In the genomic region with DNA sequence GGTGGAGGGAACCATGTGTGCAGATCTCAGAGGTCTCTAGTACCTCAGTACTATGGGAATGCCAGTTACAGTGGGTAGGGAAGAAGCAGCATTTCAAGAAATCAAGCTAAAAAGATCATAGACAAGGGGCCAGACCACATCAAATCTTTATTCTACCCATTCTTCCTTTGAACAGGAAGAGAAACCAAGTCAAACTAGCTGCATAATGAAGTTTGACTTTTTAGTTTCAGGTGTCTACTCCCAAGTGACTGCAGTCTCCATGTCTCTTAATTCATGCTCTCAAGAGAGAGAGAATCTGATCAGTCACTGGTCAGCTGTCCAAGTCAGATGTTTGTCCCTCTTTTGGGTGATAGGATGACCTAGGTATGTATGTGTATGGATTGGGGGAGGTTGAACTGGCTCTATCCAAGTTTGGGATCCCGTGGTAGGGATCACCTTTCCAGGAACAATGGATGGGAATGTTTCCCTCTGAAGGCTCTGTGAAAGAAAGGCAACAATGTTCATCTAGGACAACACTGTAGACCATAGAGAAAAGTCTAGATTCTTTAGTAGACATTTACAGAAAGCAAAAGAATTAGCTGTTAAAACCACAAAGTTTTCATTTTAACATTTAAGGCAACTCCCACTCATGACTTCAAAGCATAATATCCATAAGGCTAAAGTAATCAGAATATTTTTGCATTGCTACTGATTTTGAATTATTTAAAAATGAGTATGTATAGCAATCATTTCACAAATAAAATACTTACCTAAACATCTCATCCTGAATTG, we compare ENCODE assay signal across 29 cellular contexts. TPM values are rescaled to one million over a fixed set of nuclear protein-coding genes. Genes with fewer than 3 reads are reported as not detected.
DNase-seq lines count a peak whose midpoint lies in the region; ATAC-seq, FAIRE-seq and TF ChIP-seq lines count a peak whose summit lies in the region.
"Had no signal": no experiment of that assay in that cellular context is flagged by ENCODE, and none has a peak within 500 bp of the region (broad histone marks: within the 10 kb centered on the region; RNA-seq: fewer than 3 reads in every experiment).

No MANE protein-coding gene starts in this region.

- H3K27me3 Mint-ChIP-seq in CD4-positive, alpha-beta T cell, result no peaks in the 10 kb centered on the region

- no peak overlapping the region for H3K4me2 ChIP-seq in osteoblast (ENCODE audit: insufficient read depth, low read length)
- H3K4me2 ChIP-seq: BLaER1 had no signal

- no peaks in the 10 kb centered on the region for H4K20me1 ChIP-seq in osteoblast (ENCODE audit: insufficient read depth, low read length)
- H4K20me1 ChIP-seq: BLaER1 had no signal

- no peaks in the 10 kb centered on the region for H3K9me3 ChIP-seq in CD4-positive, alpha-beta T cell (ENCODE audit: control insufficient read depth, low read length)
- no peaks in the 10 kb centered on the region for H3K9me3 ChIP-seq in osteoblast (ENCODE audit: low read depth, low read length)
- H3K9me3 ChIP-seq: BLaER1, breast epithelium, right atrium auricular region, thoracic aorta had no signal

- H3K79me2 ChIP-seq in osteoblast (ENCODE audit: insufficient read depth, low read length), result no peaks in the 10 kb centered on the region

- H2AFZ ChIP-seq in osteoblast (ENCODE audit: low read length), result no peak overlapping the region

- H3K4me3 Mint-ChIP-seq in CD4-positive, alpha-beta T cell, result no peak overlapping the region
- H3K4me3 Mint-ChIP-seq: activated CD4-positive, alpha-beta T cell treated with anti-CD3 and anti-CD28 coated beads, Interleukin-2, amount 10 ng/mL, durations not matched to agents 7 days and 5 days; T-cell had no signal

- POLR2A ChIA-PET in CD4-positive, alpha-beta T cell (lab: Charles Lee), result no interaction called here

- intact Hi-C loops in CD4-positive, alpha-beta T cell (cut with DNase I, micrococcal nuclease), result no loop called here

- CTCF ChIA-PET in CD4-positive, alpha-beta T cell (lab: Charles Lee), result interaction anchor here (1.6 kb wide), 1 partner anchor 365 kb away, joined by 4 read pairs; no protein-coding TSS in a partner anchor

- H3K27ac ChIP-seq in CD4-positive, alpha-beta T cell (ENCODE audit: low read depth, low read length), result no peak overlapping the region
- H3K27ac ChIP-seq in osteoblast (ENCODE audit: low read depth, low read length), result no peak overlapping the region
- H3K27ac ChIP-seq: BLaER1, breast epithelium, thoracic aorta had no signal

- H3K4me1 ChIP-seq in osteoblast (ENCODE audit: insufficient read depth, low read length), result peaks cover 3% of the 10 kb centered on the region
- H3K4me1 ChIP-seq: BLaER1, breast epithelium had no signal

- H3K4me3 ChIP-seq in osteoblast (ENCODE audit: insufficient read depth, low read length), result no peak overlapping the region
- H3K4me3 ChIP-seq: BLaER1, breast epithelium, coronary artery, right atrium auricular region, thoracic aorta had no signal

- DNase-seq in GM18507 (ENCODE audit: extremely low spot score, insufficient read length, low read depth) (no peak), osteoblast (ENCODE audit: insufficient read length, low spot score, missing footprints) (no peak), inferior parietal cortex (ENCODE audit: extremely low spot score) (no peak)
- DNase-seq in CD4-positive, alpha-beta T cell, result no peak
- DNase-seq: activated CD4-positive, alpha-beta T cell treated with anti-CD3 and anti-CD28 coated beads, Interleukin-2, amount 10 ng/mL, durations not matched to agents 7 days and 5 days; activated effector memory CD4-positive, alpha-beta T cell treated with anti-CD3 and anti-CD28 coated beads, Interleukin-2, amount 50 U/mL, for 16 hours; DMS 273 treated with DMSO at 0.1 percent for 48 hours; islet precursor cell; NCI-H1436; NCI-H2171 treated with DMSO at 0.1 percent for 48 hours; NCI-H69; occipital lobe; OCI-M1; SHP77; stimulated activated CD4-positive, alpha-beta T cell treated with anti-CD3 and anti-CD28 coated beads, Interleukin-15, amount 100 ng/mL, for 24 hours; T-cell had no signal

- H3K4me1 Mint-ChIP-seq in CD4-positive, alpha-beta T cell (ENCODE audit: low read depth), result peaks cover 13% of the 10 kb centered on the region

- ATAC-seq in GM19397 (IDR thresholded peaks at IDR 0.05; ENCODE audit: unreplicated experiment) (peak; percentile 78), GM21786 (IDR thresholded peaks at IDR 0.05; ENCODE audit: unreplicated experiment) (peak; percentile 66), HG03175 (IDR thresholded peaks at IDR 0.05; ENCODE audit: unreplicated experiment) (peak; percentile 68), HG02870 (IDR thresholded peaks at IDR 0.05; ENCODE audit: unreplicated experiment) (no peak)
- ATAC-seq in CD4-positive, alpha-beta T cell (ENCODE audit: poor library complexity), result no peak
- ATAC-seq: T-cell had no signal

- no peaks in the 10 kb centered on the region for H3K36me3 Mint-ChIP-seq in CD4-positive, alpha-beta T cell (ENCODE audit: low read depth)
- H3K36me3 Mint-ChIP-seq: T-cell had no signal

- H3K27me3 ChIP-seq in CD4-positive, alpha-beta T cell (ENCODE audit: control insufficient read depth, insufficient read depth, low read length), result no peaks in the 10 kb centered on the region
- H3K27me3 ChIP-seq in osteoblast (ENCODE audit: insufficient read depth, low read length), result no peaks in the 10 kb centered on the region
- H3K27me3 ChIP-seq: BLaER1, breast epithelium, right atrium auricular region had no signal

- H3K27ac Mint-ChIP-seq in CD4-positive, alpha-beta T cell, result no peak overlapping the region
- H3K27ac Mint-ChIP-seq: activated CD4-positive, alpha-beta T cell treated with anti-CD3 and anti-CD28 coated beads, Interleukin-2, amount 10 ng/mL, durations not matched to agents 7 days and 5 days; T-cell had no signal

- TF ChIP-seq CTCF in CD4-positive, alpha-beta T cell (IDR thresholded peaks at IDR 0.05), result no peak
- TF ChIP-seq CTCF in osteoblast (IDR thresholded peaks at IDR 0.05; ENCODE audit: extremely low read depth, low read depth, low read length), result no peak

- no peaks in the 10 kb centered on the region for H3K9me3 Mint-ChIP-seq in CD4-positive, alpha-beta T cell

- peak; percentile 63 for FAIRE-seq in GM18507 (lab: Jason Lieb, UNC)
- FAIRE-seq: endometrium, G401.6 had no signal

- no peaks in the 10 kb centered on the region for H3K36me3 ChIP-seq in osteoblast (ENCODE audit: insufficient read depth, low read length)
- H3K36me3 ChIP-seq: BLaER1, breast epithelium, right atrium auricular region, thoracic aorta had no signal

RNA-seq across cellular contexts. Expression of gene PRTFDC1, which starts 30.1 kb away (rescaled TPM):
- under 1 TPM; 0.52 to 0.67 TPM for total RNA-seq in CD4-positive, alpha-beta T cell
- 5.1 and 5.3 TPM in 2 replicates for total RNA-seq in osteoblast

RNA-seq across cellular contexts. Expression of gene ENKUR, which starts 33.5 kb away (rescaled TPM):
- not detected for total RNA-seq in CD4-positive, alpha-beta T cell
- 0.59 TPM in 1 of 2 replicates, not detected in the other for total RNA-seq in osteoblast
- total RNA-seq: activated CD4-positive, alpha-beta T cell treated with anti-CD3 and anti-CD28 coated beads, Interleukin-2, amount 10 ng/mL, durations not matched to agents 7 days and 5 days; breast epithelium; H4; M059J; right atrium auricular region had no signal

RNA-seq across cellular contexts. Expression of gene THNSL1, which starts 33.9 kb away (rescaled TPM):
- total RNA-seq in CD4-positive, alpha-beta T cell, result under 1 TPM; 0.31 to 0.52 TPM
- total RNA-seq in osteoblast, result 2.9 and 3.2 TPM in 2 replicates

Comparison
In these comparisons a context has a peak if more than half of its experiments do, and no peak if none do; other contexts are left out.
1. ATAC-seq: peak in GM19397 (single experiment), GM21786 (single experiment) and HG03175 (single experiment); none in CD4-positive, alpha-beta T cell (single experiment) and HG02870 (single experiment).